Comparison of ENCODE assay signal across 7 cellular contexts in genomic region chr10:49231421-49231820, GRCh38. TPM values are rescaled to one million over a fixed set of nuclear protein-coding genes. Genes with fewer than 3 reads are reported as not detected.
"Had no signal": no experiment of that assay in that cellular context is flagged by ENCODE, and none has a peak within 500 bp of the region (broad histone marks: within the 10 kb centered on the region; RNA-seq: fewer than 3 reads in every experiment).

No MANE protein-coding gene starts in this region.

- ATAC-seq: GM23338 had no signal

- H3K9ac ChIP-seq: KMS-11 had no signal

- H3K27ac ChIP-seq: KMS-11 had no signal

- H3K4me3 ChIP-seq: GM23338 had no signal

- H3K4me2 ChIP-seq: GM23338, KMS-11 had no signal

- H2AFZ ChIP-seq: GM23338 had no signal

- DNase-seq: H9, HCEC 1CT, KBM-7 had no signal

RNA-seq across cellular contexts. Expression of gene TMEM273, which starts 43.2 kb away (rescaled TPM):
- total RNA-seq: GM23338, H1, H9, HT-29 had no signal
- polyA plus RNA-seq: GM23338, H1 had no signal
